Comparison of ENCODE assay signal across 11 cellular contexts in genomic region chr11:102981324-102981910, GRCh38. TPM values are rescaled to one million over a fixed set of nuclear protein-coding genes. Genes with fewer than 3 reads are reported as not detected.
DNase-seq lines count a peak whose midpoint lies in the region; ATAC-seq lines count a peak whose summit lies in the region.
"Had no signal": no experiment of that assay in that cellular context is flagged by ENCODE, and none has a peak within 500 bp of the region (broad histone marks: within the 10 kb centered on the region; RNA-seq: fewer than 3 reads in every experiment).

No MANE protein-coding gene starts in this region.

- H3K27ac Mint-ChIP-seq in activated T-helper 1 cell treated with anti-CD3 and anti-CD28 coated beads, Interleukin-12 subunit alpha, Interleukin-12 subunit beta, Interleukin-2, Interleukin-4 antibody, amounts not matched to agents 30 ng/mL and 10 ng/mL and 1 ng/mL, durations not matched to agents 14 hours and 24 hours and 36 hours: peak overlapping the region; percentile 45

- H3K36me3 Mint-ChIP-seq in activated T-helper 1 cell treated with anti-CD3 and anti-CD28 coated beads, Interleukin-12 subunit alpha, Interleukin-12 subunit beta, Interleukin-2, Interleukin-4 antibody, amounts not matched to agents 30 ng/mL and 10 ng/mL and 1 ng/mL, durations not matched to agents 14 hours and 24 hours and 36 hours (ENCODE audit: low read depth): no peaks in the 10 kb centered on the region

- intact Hi-C loops in activated T-helper 1 cell treated with anti-CD3 and anti-CD28 coated beads, Interleukin-12 subunit alpha, Interleukin-12 subunit beta, Interleukin-2, Interleukin-4 antibody, amounts not matched to agents 30 ng/mL and 10 ng/mL and 1 ng/mL, durations not matched to agents 14 hours and 24 hours and 36 hours (cut with micrococcal nuclease): loop anchor here (1.0 kb wide), 1 partner anchor 47 kb away; no protein-coding TSS in a partner anchor

- no peak overlapping the region for H3K27ac ChIP-seq in SJCRH30
- H3K27ac ChIP-seq: epithelial cell of prostate had no signal

- H3K4me3 Mint-ChIP-seq in activated T-helper 1 cell treated with anti-CD3 and anti-CD28 coated beads, Interleukin-12 subunit alpha, Interleukin-12 subunit beta, Interleukin-2, Interleukin-4 antibody, amounts not matched to agents 30 ng/mL and 10 ng/mL and 1 ng/mL, durations not matched to agents 14 hours and 24 hours and 36 hours: no peak overlapping the region

- H3K27me3 ChIP-seq in SJCRH30: no peaks in the 10 kb centered on the region
- H3K27me3 ChIP-seq: BLaER1 treated with 17β-estradiol and CSF1 and Interleukin-3, amounts not matched to agents 10 nM and 100 nM had no signal

- DNase-seq in activated T-helper 1 cell treated with anti-CD3 and anti-CD28 coated beads, Interleukin-12 subunit alpha, Interleukin-12 subunit beta, Interleukin-2, Interleukin-4 antibody, amounts not matched to agents 30 ng/mL and 10 ng/mL and 1 ng/mL, durations not matched to agents 14 hours and 24 hours and 36 hours (ENCODE audit: low spot score): no peak
- no peak for DNase-seq in KBM-7
- no peak for DNase-seq in NCI-H524 (lab: John Stamatoyannopoulos, UW)
- no peak for DNase-seq in NCI-H774 (lab: John Stamatoyannopoulos, UW)
- DNase-seq in SJCRH30: no peak

- H3K4me1 Mint-ChIP-seq in activated T-helper 1 cell treated with anti-CD3 and anti-CD28 coated beads, Interleukin-12 subunit alpha, Interleukin-12 subunit beta, Interleukin-2, Interleukin-4 antibody, amounts not matched to agents 30 ng/mL and 10 ng/mL and 1 ng/mL, durations not matched to agents 14 hours and 24 hours and 36 hours (ENCODE audit: low read depth): peaks cover 8% of the 10 kb centered on the region

- no peaks in the 10 kb centered on the region for H3K4me1 ChIP-seq in SJCRH30

- H3K4me3 ChIP-seq in SJCRH30: no peak overlapping the region
- H3K4me3 ChIP-seq: BLaER1 treated with 17β-estradiol and CSF1 and Interleukin-3, amounts not matched to agents 10 nM and 100 nM had no signal

- in situ Hi-C loops in KBM-7 (cut with MboI; ENCODE audit: low pct_unique_long_range_greater_than_20kb, low sequenced_read_pairs): no loop called here

- no peaks in the 10 kb centered on the region for H3K36me3 ChIP-seq in SJCRH30
- H3K36me3 ChIP-seq: BLaER1 treated with 17β-estradiol and CSF1 and Interleukin-3, amounts not matched to agents 10 nM and 100 nM had no signal

- ATAC-seq in GM18502 (IDR thresholded peaks at IDR 0.05; ENCODE audit: poor library complexity, unreplicated experiment): peak; percentile 82
- peak; percentile 72 for ATAC-seq in GM21367 (IDR thresholded peaks at IDR 0.05; ENCODE audit: unreplicated experiment)
- peak; percentile 79 for ATAC-seq in HG03060 (IDR thresholded peaks at IDR 0.05; ENCODE audit: low read depth, unreplicated experiment)

- H3K9me3 Mint-ChIP-seq in activated T-helper 1 cell treated with anti-CD3 and anti-CD28 coated beads, Interleukin-12 subunit alpha, Interleukin-12 subunit beta, Interleukin-2, Interleukin-4 antibody, amounts not matched to agents 30 ng/mL and 10 ng/mL and 1 ng/mL, durations not matched to agents 14 hours and 24 hours and 36 hours: no peaks in the 10 kb centered on the region

- H3K27me3 Mint-ChIP-seq in activated T-helper 1 cell treated with anti-CD3 and anti-CD28 coated beads, Interleukin-12 subunit alpha, Interleukin-12 subunit beta, Interleukin-2, Interleukin-4 antibody, amounts not matched to agents 30 ng/mL and 10 ng/mL and 1 ng/mL, durations not matched to agents 14 hours and 24 hours and 36 hours (ENCODE audit: insufficient read depth): peaks cover 2% of the 10 kb centered on the region

- no peaks in the 10 kb centered on the region for H3K9me3 ChIP-seq in SJCRH30 (replicated peaks)

RNA-seq across cellular contexts. Expression of gene MMP13, which starts 25.9 kb away (rescaled TPM):
- not detected in 2 replicates for total RNA-seq in activated T-helper 1 cell treated with anti-CD3 and anti-CD28 coated beads, Interleukin-12 subunit alpha, Interleukin-12 subunit beta, Interleukin-2, Interleukin-4 antibody, amounts not matched to agents 30 ng/mL and 10 ng/mL and 1 ng/mL, durations not matched to agents 14 hours and 24 hours and 36 hours
- not detected in 2 replicates for total RNA-seq in SJCRH30 (2014; rRNA removed; shearing (Covaris generic))
- total RNA-seq: activated CD8-positive, alpha-beta memory T cell treated with anti-CD3 and anti-CD28 coated beads for 36 hours had no signal
